Comparison of ENCODE assay signal across 26 cellular contexts in the genomic region with DNA sequence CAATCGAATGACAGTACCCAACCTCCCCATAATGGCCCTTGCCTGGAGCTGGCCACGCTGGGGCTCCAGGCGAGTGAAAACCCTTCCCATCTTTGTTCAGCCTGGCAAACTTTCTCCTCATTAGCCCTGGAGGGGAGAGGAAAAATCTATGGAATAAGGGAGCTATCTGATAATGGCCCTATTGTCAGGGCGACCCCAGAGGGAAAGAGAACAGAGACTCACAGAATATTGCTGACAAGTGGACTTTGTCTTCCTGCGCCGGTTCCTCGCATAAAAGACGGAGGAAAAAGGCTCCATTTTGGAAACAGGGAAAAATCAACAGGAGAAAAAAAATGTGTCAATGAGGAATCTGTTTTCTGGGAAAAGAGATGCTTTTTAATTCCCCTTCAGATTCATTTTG. TPM values are rescaled to one million over a fixed set of nuclear protein-coding genes. Genes with fewer than 3 reads are reported as not detected.
DNase-seq lines count a peak whose midpoint lies in the region; ATAC-seq and TF ChIP-seq lines count a peak whose summit lies in the region.
"Had no signal": no experiment of that assay in that cellular context is flagged by ENCODE, and none has a peak within 500 bp of the region (broad histone marks: within the 10 kb centered on the region; RNA-seq: fewer than 3 reads in every experiment).

No MANE protein-coding gene starts in this region.

- TF ChIP-seq CTCF in nephron progenitor cell (IDR thresholded peaks at IDR 0.05) (no peak), prostate gland (IDR thresholded peaks at IDR 0.05) (no peak)

- H3K9me3 ChIP-seq in prostate gland, result no peaks in the 10 kb centered on the region
- H3K9me3 ChIP-seq: body of pancreas, SJSA1 had no signal

- peaks cover 40% of the 10 kb centered on the region for H3K4me1 Mint-ChIP-seq in nephron progenitor cell
- H3K4me1 Mint-ChIP-seq: activated CD4-positive, alpha-beta T cell treated with anti-CD3 and anti-CD28 coated beads for 36 hours had no signal

- H3K4me1 ChIP-seq in prostate gland (replicated peaks), result no peaks in the 10 kb centered on the region
- H3K4me1 ChIP-seq: BLaER1 treated with 17β-estradiol and CSF1 and Interleukin-3, amounts not matched to agents 10 nM and 100 nM; body of pancreas; stomach had no signal

- no peak overlapping the region for H3K4me3 Mint-ChIP-seq in nephron progenitor cell
- H3K4me3 Mint-ChIP-seq: activated CD4-positive, alpha-beta T cell treated with anti-CD3 and anti-CD28 coated beads for 36 hours had no signal

- H3K36me3 ChIP-seq in prostate gland, result no peaks in the 10 kb centered on the region
- H3K36me3 ChIP-seq: BLaER1 treated with 17β-estradiol and CSF1 and Interleukin-3, amounts not matched to agents 10 nM and 100 nM; SJSA1; stomach had no signal

- peak overlapping the region; percentile 28 for H3K27ac Mint-ChIP-seq in nephron progenitor cell
- H3K27ac Mint-ChIP-seq: activated CD4-positive, alpha-beta T cell treated with anti-CD3 and anti-CD28 coated beads for 36 hours had no signal

- no peak for TF ChIP-seq POLR2A in prostate gland (IDR thresholded peaks at IDR 0.05)

- peaks cover 9% of the 10 kb centered on the region for H3K27me3 Mint-ChIP-seq in nephron progenitor cell (ENCODE audit: low read depth, poor library complexity)

- H3K9me3 Mint-ChIP-seq in nephron progenitor cell, result peaks cover 9% of the 10 kb centered on the region

- intact Hi-C loops in prostate gland (cut with DNase I), result no loop called here

- peaks cover 3% of the 10 kb centered on the region for H3K27me3 ChIP-seq in prostate gland (replicated peaks; ENCODE audit: insufficient read depth)
- H3K27me3 ChIP-seq: body of pancreas had no signal

- no peaks in the 10 kb centered on the region for H3K36me3 Mint-ChIP-seq in nephron progenitor cell (ENCODE audit: low read depth)

- 76% methylated on average over 8 of the region's 8 CpGs for WGBS in prostate gland

- no peak for ATAC-seq in activated CD4-positive, CD25-positive, alpha-beta regulatory T cell treated with anti-CD3 and anti-CD28 coated beads, Interleukin-2, amount 50 U/mL, for 24 hours
- ATAC-seq: activated CD4-positive, alpha-beta T cell treated with anti-CD3 and anti-CD28 coated beads for 36 hours; body of pancreas; GM12878; left colon had no signal

- peak; percentile 84 for DNase-seq in epidermal melanocyte (ENCODE audit: insufficient read length, low spot score)
- no peak for DNase-seq in nephron progenitor cell
- DNase-seq in prostate gland (ENCODE audit: low spot score), result no peak
- DNase-seq in GF-D8 (lab: John Stamatoyannopoulos, UW), result no peak
- DNase-seq: activated CD4-positive, alpha-beta T cell treated with anti-CD3 and anti-CD28 coated beads for 36 hours; activated gamma-delta T cell; body of pancreas; effector CD4-positive, alpha-beta T cell; GM23248; left colon; mammary epithelial cell; NCI-H1417 treated with DMSO at 0.1 percent for 48 hours; NCI-H2081; NCI-H226; NCI-H748 treated with DMSO at 0.1 percent for 48 hours; stimulated activated CD4-positive, alpha-beta T cell treated with anti-CD3 and anti-CD28 coated beads, Interleukin-1b, Interleukin-23, amount 100 ng/mL, for 48 hours; stomach; T-helper 1 cell; trophoblast cell had no signal

- H3K4me3 ChIP-seq in prostate gland, result no peak overlapping the region
- H3K4me3 ChIP-seq: BLaER1 treated with 17β-estradiol and CSF1 and Interleukin-3, amounts not matched to agents 10 nM and 100 nM; body of pancreas; GM12878; GM23248; SJSA1; smooth muscle cell; stomach had no signal

- peak overlapping the region; percentile 96 for H3K27ac ChIP-seq in angular gyrus (ENCODE audit: low read depth, low read length)
- peak overlapping the region; percentile 97 for H3K27ac ChIP-seq in temporal lobe (ENCODE audit: low read depth, low read length)
- no peak overlapping the region for H3K27ac ChIP-seq in prostate gland
- H3K27ac ChIP-seq: BLaER1 treated with 17β-estradiol and CSF1 and Interleukin-3, amounts not matched to agents 10 nM and 100 nM; body of pancreas; GM23248; SJSA1; stomach had no signal

RNA-seq across cellular contexts. Expression of gene ARHGEF16, which starts 13.0 kb away (rescaled TPM):
- total RNA-seq in temporal lobe (0.25 TPM), prostate gland (10 to 100 TPM; 25.2 to 25.4 TPM)
- total RNA-seq: activated CD4-positive, alpha-beta T cell treated with anti-CD3 and anti-CD28 coated beads for 36 hours; GM12878; GM23248 had no signal

Comparison
In these comparisons a context has a peak if more than half of its experiments do, and no peak if none do; other contexts are left out.
1. H3K27ac ChIP-seq: peak in angular gyrus (single experiment) and temporal lobe (single experiment); none in prostate gland (0 of 2).
2. RNA of gene ARHGEF16, which starts 13.0 kb away (total RNA-seq): 25.2 to 25.4 TPM in prostate gland; 0.25 TPM in temporal lobe (single experiment); every median in the first group is over 10 times any median in the second.